In genomic region chr2:30584116-30584515, GRCh38 we compare ENCODE assay signal across 9 cellular contexts.
A peak's percentile ranks its signal among the peaks of the same experiment; 100 is the strongest.
DNase-seq lines count a peak whose midpoint lies in the region; ATAC-seq, FAIRE-seq and TF ChIP-seq lines count a peak whose summit lies in the region.
"Had no signal": no experiment of that assay in that cellular context is flagged by ENCODE, and none has a peak within 500 bp of the region (broad histone marks: within the 10 kb centered on the region; RNA-seq: fewer than 3 reads in every experiment).

No MANE protein-coding gene starts in this region.

- peak; percentile 67 for ATAC-seq in GM18868 (IDR thresholded peaks at IDR 0.05; ENCODE audit: unreplicated experiment)
- ATAC-seq in HG02642 (IDR thresholded peaks at IDR 0.05; ENCODE audit: poor library complexity, unreplicated experiment), result peak; percentile 61
- no peak for ATAC-seq in GM21528 (IDR thresholded peaks at IDR 0.05; ENCODE audit: low FRiP score, unreplicated experiment)
- ATAC-seq in body of pancreas, result no peak
- ATAC-seq: T-cell had no signal

- no peaks in the 10 kb centered on the region for H3K9me3 Mint-ChIP-seq in nephron
- H3K9me3 Mint-ChIP-seq: T-cell had no signal

- intact Hi-C loops in body of pancreas (cut with DNase I), result no loop called here

- no peak overlapping the region for H3K4me3 ChIP-seq in body of pancreas
- no peak overlapping the region for H3K4me3 ChIP-seq in small intestine (ENCODE audit: low read depth in 1 of 2, low read length in 2 of 2)

- peaks cover 16% of the 10 kb centered on the region for H3K36me3 Mint-ChIP-seq in nephron (ENCODE audit: low read depth)

- H3K27me3 Mint-ChIP-seq in nephron (ENCODE audit: low read depth), result no peaks in the 10 kb centered on the region
- H3K27me3 Mint-ChIP-seq: T-cell had no signal

- WGBS in body of pancreas, 2 donors, result 75 to 90% methylated on average over 4 of the region's 4 CpGs
- 72 to 90% (median 79%) methylated on average over 4 of the region's 4 CpGs for WGBS in small intestine, 3 donors

- peak overlapping the region in 2 of 3 experiments; percentile 30 to 41 for H3K27ac Mint-ChIP-seq in nephron

- TF ChIP-seq POLR2A in body of pancreas (IDR thresholded peaks at IDR 0.05), result no peak

- H3K36me3 ChIP-seq in body of pancreas (replicated peaks in 1 of 2; ENCODE audit: insufficient read depth in 1 of 2, low read depth in 2 of 2) (no peaks in the 10 kb centered on the region), small intestine (ENCODE audit: control insufficient read depth in 2 of 2, insufficient read depth in 2 of 2, low read length in 2 of 2) (peaks cover 0 to 4% of the 10 kb centered on the region in 2 donors)

- FAIRE-seq in small intestine (lab: Jason Lieb, UNC), result no peak

- H3K4me1 Mint-ChIP-seq in nephron, result peaks cover 8% of the 10 kb centered on the region

- H3K9me3 ChIP-seq in body of pancreas (no peaks in the 10 kb centered on the region), small intestine (ENCODE audit: control insufficient read depth, low read depth) (no peaks in the 10 kb centered on the region)

- H3K27me3 ChIP-seq in body of pancreas (no peaks in the 10 kb centered on the region), small intestine (ENCODE audit: control insufficient read depth in 2 of 2, insufficient read depth in 2 of 2, low read length in 2 of 2) (no peaks in the 10 kb centered on the region)

- no peak for TF ChIP-seq CTCF in nephron (IDR thresholded peaks at IDR 0.05; ENCODE audit: unreplicated experiment in 3 of 3)
- TF ChIP-seq CTCF in body of pancreas (IDR thresholded peaks at IDR 0.05), result no peak

- H3K4me3 Mint-ChIP-seq in nephron, result no peak overlapping the region
- H3K4me3 Mint-ChIP-seq: T-cell had no signal

- H3K27ac ChIP-seq in body of pancreas, result no peak overlapping the region
- H3K27ac ChIP-seq in small intestine (ENCODE audit: low read depth in 1 of 2, low read length in 1 of 2), result no peak overlapping the region

- DNase-seq in NAMALWA (ENCODE audit: low spot score), result peak; percentile 64
- no peak for DNase-seq in activated CD4-positive, alpha-beta T cell treated with anti-CD3 and anti-CD28 coated beads for 48 hours
- DNase-seq in body of pancreas, result no peak
- no peak for DNase-seq in small intestine
- DNase-seq: T-cell had no signal

- H3K4me1 ChIP-seq in body of pancreas, result no peaks in the 10 kb centered on the region
- H3K4me1 ChIP-seq in small intestine (ENCODE audit: control insufficient read depth in 2 of 2, insufficient read depth in 1 of 2, low read depth in 1 of 2, low read length in 1 of 2), result no peaks in the 10 kb centered on the region

Comparison
In these comparisons a context has a peak if more than half of its experiments do, and no peak if none do; other contexts are left out.
1. ATAC-seq: peak in GM18868 (single experiment) and HG02642 (single experiment); none in GM21528 (single experiment) and body of pancreas (single experiment).